In the genomic region with DNA sequence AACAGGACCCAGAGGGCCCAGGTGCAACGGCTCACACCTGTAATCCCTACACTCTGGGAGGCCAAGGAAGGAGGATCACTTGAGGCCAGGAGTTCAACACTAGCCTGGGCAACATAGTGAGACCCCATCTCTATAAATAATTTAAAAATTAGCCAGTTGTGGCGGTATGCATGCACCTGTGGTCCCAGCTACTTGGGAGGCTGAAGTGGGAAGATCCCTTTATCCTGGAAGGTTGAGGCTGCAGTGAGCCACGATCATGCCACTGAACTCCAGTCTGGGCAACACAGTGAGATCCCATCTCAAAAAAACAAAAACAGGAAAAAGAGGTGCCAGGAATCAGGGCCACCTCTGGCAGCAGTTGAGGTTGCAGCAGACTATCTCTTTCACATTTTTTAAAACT, we compare ENCODE assay signal across 25 cellular contexts.
DNase-seq lines count a peak whose midpoint lies in the region; ATAC-seq, FAIRE-seq and TF ChIP-seq lines count a peak whose summit lies in the region.
"Had no signal": no experiment of that assay in that cellular context is flagged by ENCODE, and none has a peak within 500 bp of the region (broad histone marks: within the 10 kb centered on the region; RNA-seq: fewer than 3 reads in every experiment).

No MANE protein-coding gene starts in this region.

- no peak overlapping the region for H3K27ac ChIP-seq in HepG2 (ENCODE audit: extremely low read length, insufficient read depth, low read length)
- H3K27ac ChIP-seq in right lobe of liver, result no peak overlapping the region
- no peak overlapping the region for H3K27ac ChIP-seq in endodermal cell (ENCODE audit: low read depth, low read length)
- no peak overlapping the region for H3K27ac ChIP-seq in parathyroid adenoma
- H3K27ac ChIP-seq: 22Rv1, BLaER1, C4-2B had no signal

- TF ChIP-seq CTCF in HepG2 (CRISPR knock-in tag; IDR thresholded peaks at IDR 0.05) (no peak), right lobe of liver (IDR thresholded peaks at IDR 0.05) (no peak), endodermal cell (conservative IDR thresholded peaks at IDR 0.05) (peak; percentile 34), parathyroid adenoma (IDR thresholded peaks at IDR 0.05) (no peak)

- H2AFZ ChIP-seq in HepG2 (ENCODE audit: low read length) (no peak overlapping the region), parathyroid adenoma (no peak overlapping the region)

- H3K4me1 ChIP-seq in HepG2 (ENCODE audit: insufficient read depth, low read length), result no peaks in the 10 kb centered on the region
- H3K4me1 ChIP-seq in right lobe of liver, result no peaks in the 10 kb centered on the region
- H3K4me1 ChIP-seq in endodermal cell (ENCODE audit: control insufficient read depth, insufficient read depth, low read length), result no peaks in the 10 kb centered on the region
- H3K4me1 ChIP-seq in parathyroid adenoma, result peaks cover 13% of the 10 kb centered on the region
- H3K4me1 ChIP-seq: BLaER1 had no signal

- H3K27me3 ChIP-seq in HepG2 (ENCODE audit: control insufficient read depth in 1 of 2, insufficient read depth in 2 of 2, low read length in 2 of 2), result peaks cover 0 to 8% of the 10 kb centered on the region in 2 experiments; a peak in 1 of 5 replicates
- no peaks in the 10 kb centered on the region for H3K27me3 ChIP-seq in right lobe of liver
- no peaks in the 10 kb centered on the region for H3K27me3 ChIP-seq in endodermal cell (ENCODE audit: control insufficient read depth, insufficient read depth, low read length, poor library complexity, severe bottlenecking)
- H3K27me3 ChIP-seq in parathyroid adenoma (ENCODE audit: control insufficient read depth, insufficient read depth, low read length), result no peaks in the 10 kb centered on the region
- H3K27me3 ChIP-seq: BLaER1 had no signal

- no TSS peak for BruUV-seq in HepG2 (replicated peaks; lab: Mats Ljungman, UMichigan)

- peaks cover 3% of the 10 kb centered on the region for H3K27me3 Mint-ChIP-seq in endodermal cell (ENCODE audit: insufficient read depth)

- H3K4me2 ChIP-seq in HepG2 (ENCODE audit: low read depth, low read length), result no peak overlapping the region
- H3K4me2 ChIP-seq in parathyroid adenoma (ENCODE audit: low read length), result peak overlapping the region; percentile 46
- H3K4me2 ChIP-seq: BLaER1 had no signal

- no peak for TF ChIP-seq EP300 in HepG2 (IDR thresholded peaks at IDR 0.05; ENCODE audit: low read depth in 2 of 2, low read length in 2 of 2)
- no peak for TF ChIP-seq EP300 in HepG2 (CRISPR knock-in tag; IDR thresholded peaks at IDR 0.05; ENCODE audit: borderline replicate concordance)

- WGBS in HepG2 (ENCODE audit: low lambda C conversion rate), result 3% methylated on average over 3 of the region's 3 CpGs
- WGBS in right lobe of liver (ENCODE audit: insufficient coverage, low coverage, low lambda C conversion rate, missing lambda C conversion rate), result 43% methylated on average over 3 of the region's 3 CpGs
- 88 to 97% methylated on average over 3 of the region's 3 CpGs for WGBS in endodermal cell (ENCODE audit: insufficient coverage in 1 of 2, insufficient read length in 1 of 2), 2 experiments

- H3K36me3 ChIP-seq in HepG2 (replicated peaks in 1 of 2; ENCODE audit: control insufficient read depth in 1 of 2, insufficient read depth in 2 of 2, low read length in 2 of 2), result no peaks in the 10 kb centered on the region
- H3K36me3 ChIP-seq in right lobe of liver, result no peaks in the 10 kb centered on the region
- no peaks in the 10 kb centered on the region for H3K36me3 ChIP-seq in endodermal cell (ENCODE audit: control insufficient read depth, insufficient read depth, low read length)
- H3K36me3 ChIP-seq in parathyroid adenoma (ENCODE audit: control insufficient read depth, insufficient read depth, low read length), result no peaks in the 10 kb centered on the region
- H3K36me3 ChIP-seq: BLaER1 had no signal

- TF ChIP-seq POLR2A in HepG2 (IDR thresholded peaks at IDR 0.05; ENCODE audit: insufficient read depth in 1 of 2, low read depth in 2 of 2, low read length in 2 of 2) (no peak), right lobe of liver (IDR thresholded peaks at IDR 0.05) (no peak)

- DNase-seq in HepG2 (ENCODE audit: low spot score) (no peak), right lobe of liver (no peak), endodermal cell (no peak), NCI-H1417 (lab: John Stamatoyannopoulos, UW) (no peak), cerebellar nuclear complex (lab: John Stamatoyannopoulos, UW) (no peak), SK-N-DZ (ENCODE audit: low spot score) (no peak)
- DNase-seq: Caco-2; CD4-positive, CD25-positive, alpha-beta regulatory T cell; CD8-positive, alpha-beta T cell; DMS153; DND-41; GOT3; H7; HFFc6 had no signal

- no peaks in the 10 kb centered on the region for H3K9me3 Mint-ChIP-seq in endodermal cell
- H3K9me3 Mint-ChIP-seq: CD4-positive, CD25-positive, alpha-beta regulatory T cell; CD8-positive, alpha-beta T cell had no signal

- H3K4me3 Mint-ChIP-seq in endodermal cell, result no peak overlapping the region
- H3K4me3 Mint-ChIP-seq: B cell; CD4-positive, CD25-positive, alpha-beta regulatory T cell; CD8-positive, alpha-beta T cell; HFFc6 had no signal

- H3K79me2 ChIP-seq in HepG2 (ENCODE audit: insufficient read depth, low read length) (no peaks in the 10 kb centered on the region), parathyroid adenoma (no peaks in the 10 kb centered on the region)

- CTCF ChIA-PET in HepG2 (lab: Yijun Ruan, JAX; ENCODE audit: low intra/inter-chr PET ratio, low total read pairs), result no interaction called here

- no peak for TF ChIP-seq RAD21 in HepG2 (CRISPR knock-in tag; IDR thresholded peaks at IDR 0.05)

- no peaks in the 10 kb centered on the region for H3K4me1 Mint-ChIP-seq in endodermal cell
- H3K4me1 Mint-ChIP-seq: B cell; CD4-positive, CD25-positive, alpha-beta regulatory T cell had no signal

- FAIRE-seq in HepG2 (lab: Jason Lieb, UNC), result no peak
- FAIRE-seq: A204.1, G401.6, GM12878, GM19239 had no signal

- in situ Hi-C loops in HepG2 (cut with HindIII; ENCODE audit: extremely low pct_ligation_motif_present, low pct_unique_long_range_greater_than_20kb), result no loop called here

- H3K9me3 ChIP-seq in HepG2 (ENCODE audit: low read length), result no peaks in the 10 kb centered on the region
- no peaks in the 10 kb centered on the region for H3K9me3 ChIP-seq in right lobe of liver
- no peaks in the 10 kb centered on the region for H3K9me3 ChIP-seq in endodermal cell (ENCODE audit: control insufficient read depth, low read length)
- H3K9me3 ChIP-seq in parathyroid adenoma (ENCODE audit: control insufficient read depth, low read length), result no peaks in the 10 kb centered on the region
- H3K9me3 ChIP-seq: BLaER1, Caco-2 had no signal

- POLR2A ChIA-PET in HepG2 (lab: Yijun Ruan, JAX), result no interaction called here

- H3K27ac Mint-ChIP-seq in endodermal cell, result no peak overlapping the region
- H3K27ac Mint-ChIP-seq: B cell; CD4-positive, CD25-positive, alpha-beta regulatory T cell; CD8-positive, alpha-beta T cell; HFFc6 had no signal

- H3K9ac ChIP-seq in HepG2 (ENCODE audit: insufficient read depth, low read depth, low read length) (no peak overlapping the region), endodermal cell (ENCODE audit: extremely low read depth, low read length, poor library complexity, severe bottlenecking) (no peak overlapping the region), parathyroid adenoma (no peak overlapping the region)
- H3K9ac ChIP-seq: BLaER1 had no signal

- H3K36me3 Mint-ChIP-seq in endodermal cell (ENCODE audit: low read depth), result no peaks in the 10 kb centered on the region
- H3K36me3 Mint-ChIP-seq: CD4-positive, CD25-positive, alpha-beta regulatory T cell; CD8-positive, alpha-beta T cell had no signal

- no peak overlapping the region for H3K4me3 ChIP-seq in HepG2 (replicated peaks in 1 of 3; ENCODE audit: insufficient read depth in 1 of 3, low read depth in 2 of 3, low read length in 3 of 3)
- H3K4me3 ChIP-seq in right lobe of liver, result no peak overlapping the region
- no peak overlapping the region for H3K4me3 ChIP-seq in endodermal cell (ENCODE audit: low read length)
- no peak overlapping the region for H3K4me3 ChIP-seq in parathyroid adenoma (ENCODE audit: low read depth, low read length)
- H3K4me3 ChIP-seq: BLaER1, GM12878 had no signal

- no peak for ATAC-seq in HepG2
- no peak for ATAC-seq in right lobe of liver
- no peak for ATAC-seq in GM21717 (IDR thresholded peaks at IDR 0.05; ENCODE audit: unreplicated experiment)
- ATAC-seq: CD8-positive, alpha-beta T cell; GM12878; HCT116 had no signal

- intact Hi-C loops in HepG2 (cut with micrococcal nuclease; ENCODE audit: unreplicated experiment) (no loop called here), right lobe of liver (cut with DNase I) (no loop called here)

- H4K20me1 ChIP-seq in HepG2 (ENCODE audit: insufficient read depth, low read length), result no peaks in the 10 kb centered on the region
- H4K20me1 ChIP-seq: BLaER1 had no signal

TF ChIP-seq in HepG2, 621 proteins besides CTCF, POLR2A, EP300 and RAD21:
- TF ChIP-seq ZNF251 (CRISPR knock-in tag; IDR thresholded peaks at IDR 0.05) (no peak), ZNF121 (CRISPR knock-in tag; IDR thresholded peaks at IDR 0.05) (peak; percentile 44; the same call in 1 of the 2 replicates)
